ENCODE assay signal across 14 cellular contexts in the genomic region with DNA sequence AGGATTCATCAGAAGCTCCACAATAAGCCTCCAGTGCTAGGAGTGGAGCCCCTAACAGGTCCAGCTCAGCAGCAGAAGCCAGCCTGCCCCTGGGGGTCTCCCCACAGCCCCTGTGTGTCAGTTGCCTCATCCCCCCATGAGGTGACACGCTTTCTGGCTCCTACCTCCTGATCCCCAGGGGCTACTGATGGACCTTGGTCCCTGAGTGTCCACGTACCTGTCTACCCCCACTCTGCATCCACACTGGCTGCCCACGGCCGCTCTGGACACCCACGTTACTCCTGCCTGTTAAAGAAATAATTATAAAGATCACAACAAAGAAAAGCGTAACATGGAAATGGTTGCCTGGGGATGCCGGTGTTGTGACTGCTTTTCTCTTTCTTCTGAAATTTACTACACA.
A peak's percentile ranks its signal among the peaks of the same experiment; 100 is the strongest.
DNase-seq lines count a peak whose midpoint lies in the region; ATAC-seq and TF ChIP-seq lines count a peak whose summit lies in the region.
"Had no signal": no experiment of that assay in that cellular context is flagged by ENCODE, and none has a peak within 500 bp of the region (broad histone marks: within the 10 kb centered on the region; RNA-seq: fewer than 3 reads in every experiment).

No MANE protein-coding gene starts in this region.

- peaks cover 2% of the 10 kb centered on the region for H3K36me3 Mint-ChIP-seq in neural progenitor cell
- H3K36me3 Mint-ChIP-seq in type B pancreatic cell, result no peaks in the 10 kb centered on the region

- TF ChIP-seq EP300 in sigmoid colon (IDR thresholded peaks at IDR 0.05), result no peak

- TF ChIP-seq POLR2A in sigmoid colon (IDR thresholded peaks at IDR 0.05), result no peak

- H3K4me2 ChIP-seq in neural progenitor cell, result no peak overlapping the region

- H3K9me3 ChIP-seq in RWPE2 (ENCODE audit: severe bottlenecking) (no peaks in the 10 kb centered on the region), neural progenitor cell (ENCODE audit: low read depth) (no peaks in the 10 kb centered on the region), sigmoid colon (no peaks in the 10 kb centered on the region)
- H3K9me3 ChIP-seq: BE2C, Caco-2 had no signal

- H3K36me3 ChIP-seq in RWPE2 (ENCODE audit: low read depth) (no peaks in the 10 kb centered on the region), neural progenitor cell (no peaks in the 10 kb centered on the region), sigmoid colon (no peaks in the 10 kb centered on the region)
- H3K36me3 ChIP-seq: BE2C had no signal

- intact Hi-C loops in sigmoid colon (cut with DNase I), result no loop called here

- H3K27ac ChIP-seq in RWPE2 (ENCODE audit: poor library complexity, severe bottlenecking), result no peak overlapping the region
- no peak overlapping the region for H3K27ac ChIP-seq in neural progenitor cell
- no peak overlapping the region for H3K27ac ChIP-seq in sigmoid colon
- H3K27ac ChIP-seq: C4-2B, GM23248 had no signal

- H2AFZ ChIP-seq in neural progenitor cell (replicated peaks), result no peak overlapping the region
- H2AFZ ChIP-seq: GM23248 had no signal

- ATAC-seq in RWPE2 (ENCODE audit: low read depth), result no peak

- no peaks in the 10 kb centered on the region for H3K27me3 ChIP-seq in RWPE2 (ENCODE audit: insufficient read depth, poor library complexity, severe bottlenecking)
- no peaks in the 10 kb centered on the region for H3K27me3 ChIP-seq in neural progenitor cell
- no peaks in the 10 kb centered on the region for H3K27me3 ChIP-seq in sigmoid colon
- H3K27me3 ChIP-seq: BE2C had no signal

- H3F3A ChIP-seq in neural progenitor cell (ENCODE audit: low read depth), result no peaks in the 10 kb centered on the region

- H3K27ac Mint-ChIP-seq in neural progenitor cell (peak overlapping the region; percentile 95), type B pancreatic cell (no peak overlapping the region)
- H3K27ac Mint-ChIP-seq: CD4-positive, alpha-beta T cell had no signal

- H3K9ac ChIP-seq in neural progenitor cell, result no peak overlapping the region
- H3K9ac ChIP-seq: GM23248 had no signal

- no peak overlapping the region for H3K4me3 ChIP-seq in RWPE2 (ENCODE audit: severe bottlenecking)
- no peak overlapping the region for H3K4me3 ChIP-seq in neural progenitor cell
- no peak overlapping the region for H3K4me3 ChIP-seq in sigmoid colon
- H3K4me3 ChIP-seq: GM23248 had no signal

- peak; percentile 46 for DNase-seq in RWPE2 (ENCODE audit: low spot score)
- peak; percentile 37 for DNase-seq in ecto neural progenitor cell (ENCODE audit: low spot score)
- DNase-seq in neural progenitor cell (ENCODE audit: low spot score), result no peak
- DNase-seq in type B pancreatic cell (ENCODE audit: extremely low spot score, unreplicated experiment), result peak; percentile 47
- DNase-seq in OCI-M1 (lab: John Stamatoyannopoulos, UW), result no peak
- DNase-seq in activated naive CD4-positive, alpha-beta T cell treated with anti-CD3 and anti-CD28 coated beads, Interleukin-2, amount 50 U/mL, for 16 hours, result no peak
- DNase-seq in sigmoid colon, result no peak
- DNase-seq: ACHN; BE2C; Caco-2; CD4-positive, alpha-beta T cell; GM23248; HCEC 1CT had no signal

- no peaks in the 10 kb centered on the region for H3K79me2 ChIP-seq in neural progenitor cell (ENCODE audit: low read depth)

- H3K27me3 Mint-ChIP-seq in neural progenitor cell (ENCODE audit: insufficient read depth, low read depth), result peaks cover 5% of the 10 kb centered on the region
- peaks cover 3% of the 10 kb centered on the region for H3K27me3 Mint-ChIP-seq in type B pancreatic cell
- H3K27me3 Mint-ChIP-seq: CD4-positive, alpha-beta T cell had no signal

- 96 to 98% methylated on average over 7 of the region's 7 CpGs for WGBS in sigmoid colon, 2 donors

- peaks cover 46% of the 10 kb centered on the region for H3K4me1 Mint-ChIP-seq in neural progenitor cell
- H3K4me1 Mint-ChIP-seq in type B pancreatic cell (ENCODE audit: unreplicated experiment), result peaks cover 22% of the 10 kb centered on the region

- TF ChIP-seq CTCF in RWPE2 (IDR thresholded peaks at IDR 0.05; ENCODE audit: poor library complexity, severe bottlenecking) (no peak), neural progenitor cell (IDR thresholded peaks at IDR 0.05) (no peak), type B pancreatic cell (conservative IDR thresholded peaks at IDR 0.05) (no peak), sigmoid colon (IDR thresholded peaks at IDR 0.05) (no peak)

- H3K9me3 Mint-ChIP-seq in neural progenitor cell (peaks cover 6% of the 10 kb centered on the region), type B pancreatic cell (no peaks in the 10 kb centered on the region)
- H3K9me3 Mint-ChIP-seq: CD4-positive, alpha-beta T cell had no signal

- no peak overlapping the region for H3K4me3 Mint-ChIP-seq in neural progenitor cell
- no peak overlapping the region for H3K4me3 Mint-ChIP-seq in type B pancreatic cell
- H3K4me3 Mint-ChIP-seq: CD4-positive, alpha-beta T cell had no signal

- no peaks in the 10 kb centered on the region for H4K20me1 ChIP-seq in neural progenitor cell (ENCODE audit: low read depth)

- H3K4me1 ChIP-seq in RWPE2 (ENCODE audit: insufficient read depth, poor library complexity, severe bottlenecking) (peaks cover 10% of the 10 kb centered on the region), neural progenitor cell (peaks cover 11% of the 10 kb centered on the region), sigmoid colon (no peaks in the 10 kb centered on the region)

Comparison
In these comparisons a context has a peak if more than half of its experiments do, and no peak if none do; other contexts are left out.
1. DNase-seq: peak in RWPE2 (single experiment), ecto neural progenitor cell (single experiment) and type B pancreatic cell (single experiment); none in neural progenitor cell (single experiment), OCI-M1 (single experiment), activated naive CD4-positive, alpha-beta T cell treated with anti-CD3 and anti-CD28 coated beads, Interleukin-2, amount 50 U/mL, for 16 hours (single experiment) and sigmoid colon (single experiment).